Comparison of ENCODE assay signal across 27 cellular contexts in genomic region chr7:151869457-151869856, GRCh38. TPM values are rescaled to one million over a fixed set of nuclear protein-coding genes. Genes with fewer than 3 reads are reported as not detected.
A peak's percentile ranks its signal among the peaks of the same experiment; 100 is the strongest.
DNase-seq lines count a peak whose midpoint lies in the region; ATAC-seq, FAIRE-seq and TF ChIP-seq lines count a peak whose summit lies in the region.
"Had no signal": no experiment of that assay in that cellular context is flagged by ENCODE, and none has a peak within 500 bp of the region (broad histone marks: within the 10 kb centered on the region; RNA-seq: fewer than 3 reads in every experiment).

No MANE protein-coding gene starts in this region.

- intact Hi-C loops in natural killer cell (cut with micrococcal nuclease) (no loop called here), posterior vena cava (cut with DNase I) (no loop called here), aorta (cut with DNase I) (no loop called here)

- no peak for TF ChIP-seq RAD21 in H1 (IDR thresholded peaks at IDR 0.05 in 1 of 2, conservative IDR thresholded peaks at IDR 0.05 in 1 of 2; ENCODE audit: low read depth in 2 of 2, low read length in 2 of 2)

- H3K9me3 ChIP-seq in H1 (ENCODE audit: insufficient read depth in 2 of 2, low read depth in 1 of 2, low read length in 1 of 2) = no peaks in the 10 kb centered on the region
- no peaks in the 10 kb centered on the region for H3K9me3 ChIP-seq in aorta (ENCODE audit: control insufficient read depth, low read length)
- H3K9me3 ChIP-seq: SJCRH30 had no signal

- no peak overlapping the region for H3K4me2 ChIP-seq in H1 (ENCODE audit: insufficient read depth in 1 of 2, low read depth in 2 of 2, low read length in 2 of 2)
- H3K4me2 ChIP-seq: neural progenitor cell had no signal

- peak overlapping the region; percentile 13 to 38 for H3K27ac Mint-ChIP-seq in natural killer cell
- H3K27ac Mint-ChIP-seq in natural killer cell treated with Interleukin-12 subunit alpha and Interleukin-12 subunit beta and Interleukin-15 and Interleukin-18, amount 100 ng/mL, for 72 hours = no peak overlapping the region
- no peak overlapping the region for H3K27ac Mint-ChIP-seq in activated CD4-positive, alpha-beta memory T cell treated with anti-CD3 and anti-CD28 coated beads, Interleukin-2, amount 10 ng/mL, durations not matched to agents 7 days and 5 days
- H3K27ac Mint-ChIP-seq: H9, neural progenitor cell, T-cell had no signal

- 0 out of 2 replicates have a peak overlapping the region, but pooled peaks have one; percentile 80 for H2BK12ac ChIP-seq in H1 (ENCODE audit: low read depth, low read length)

- CTCF ChIA-PET in H1 (lab: Charles Lee; ENCODE audit: partially characterized antibody) = interaction anchor here (0.6 to 3.5 kb wide), 10 partner anchors 9 to 161 kb away, joined by 3 to 22 read pairs (median 4); no protein-coding TSS in a partner anchor
- CTCF ChIA-PET in activated CD4-positive, alpha-beta memory T cell treated with anti-CD3 and anti-CD28 coated beads, Interleukin-2, amount 10 ng/mL, durations not matched to agents 7 days and 5 days (lab: Charles Lee) = no interaction called here

- no peak overlapping the region for H3K4ac ChIP-seq in H1 (replicated peaks; ENCODE audit: insufficient read length, low read depth, low read length)

- H3K4me3 Mint-ChIP-seq in natural killer cell = no peak overlapping the region
- no peak overlapping the region for H3K4me3 Mint-ChIP-seq in natural killer cell treated with Interleukin-12 subunit alpha and Interleukin-12 subunit beta and Interleukin-15 and Interleukin-18, amount 100 ng/mL, for 72 hours
- no peak overlapping the region for H3K4me3 Mint-ChIP-seq in activated CD4-positive, alpha-beta memory T cell treated with anti-CD3 and anti-CD28 coated beads, Interleukin-2, amount 10 ng/mL, durations not matched to agents 7 days and 5 days
- H3K4me3 Mint-ChIP-seq: H9, neural progenitor cell, T-cell had no signal

- no peak overlapping the region; a peak in 1 of 7 replicates for H3K9ac ChIP-seq in H1 (replicated peaks in 1 of 4; ENCODE audit: extremely low read depth in 1 of 4, low read depth in 3 of 4, low read length in 3 of 4)
- H3K9ac ChIP-seq: neural progenitor cell had no signal

- H3K56ac ChIP-seq in H1 (replicated peaks; ENCODE audit: insufficient read length, low read depth, low read length) = no peak overlapping the region

- no peak for FAIRE-seq in H1 (lab: Jason Lieb, UNC)
- FAIRE-seq: GM12892, RCC 7860, TTC549 had no signal

- DNase-seq in natural killer cell (no peak), H1 (ENCODE audit: low read depth in 1 of 2, low spot score in 2 of 2) (no peak), posterior vena cava (ENCODE audit: low spot score) (peak; percentile 56), aorta (peak; percentile 50), NCI-H2171 (lab: John Stamatoyannopoulos, UW) (no peak), caudate nucleus (lab: John Stamatoyannopoulos, UW) (no peak)
- no peak for DNase-seq in natural killer cell treated with Interleukin-12 subunit alpha and Interleukin-12 subunit beta and Interleukin-15 and Interleukin-18, amount 100 ng/mL, for 72 hours (ENCODE audit: low spot score)
- DNase-seq in activated CD4-positive, alpha-beta memory T cell treated with anti-CD3 and anti-CD28 coated beads, Interleukin-2, amount 10 ng/mL, durations not matched to agents 7 days and 5 days = no peak
- DNase-seq: ACHN; activated CD4-positive, alpha-beta T cell treated with anti-CD3 and anti-CD28 coated beads, Interleukin-2, amount 50 U/mL, for 4 hours; activated CD8-positive, alpha-beta memory T cell treated with anti-CD3 and anti-CD28 coated beads, Interleukin-2, amount 50 U/mL, for 4 hours; activated naive CD4-positive, alpha-beta T cell treated with anti-CD3 and anti-CD28 coated beads, Interleukin-2, amount 50 U/mL, for 16 hours; amniotic stem cell; DMS153; H9; NCI-H1092; NCI-H187; NCI-H69; SJCRH30; stimulated activated CD8-positive, alpha-beta memory T cell treated with anti-CD3 and anti-CD28 coated beads, Interleukin-4, amount 100 ng/mL, for 48 hours; T-cell had no signal

- H3K36me3 ChIP-seq in H1 (ENCODE audit: control insufficient read depth in 2 of 4, insufficient read depth in 4 of 4, low read length in 3 of 4) = no peaks in the 10 kb centered on the region
- no peaks in the 10 kb centered on the region for H3K36me3 ChIP-seq in aorta (ENCODE audit: control insufficient read depth in 1 of 2, insufficient read depth in 2 of 2, low read length in 1 of 2)
- H3K36me3 ChIP-seq: neural progenitor cell, SJCRH30 had no signal

- H4K20me1 ChIP-seq in H1 (replicated peaks in 1 of 2; ENCODE audit: control insufficient read depth in 1 of 2, insufficient read depth in 2 of 2, low read length in 2 of 2) = no peaks in the 10 kb centered on the region

- H3K79me2 ChIP-seq in H1 (ENCODE audit: control insufficient read depth in 1 of 2, insufficient read depth in 2 of 2, low read length in 2 of 2) = no peaks in the 10 kb centered on the region

- H3K14ac ChIP-seq in H1 (ENCODE audit: insufficient read length) = no peak overlapping the region

- no peaks in the 10 kb centered on the region for H3K9me3 Mint-ChIP-seq in natural killer cell
- no peaks in the 10 kb centered on the region for H3K9me3 Mint-ChIP-seq in natural killer cell treated with Interleukin-12 subunit alpha and Interleukin-12 subunit beta and Interleukin-15 and Interleukin-18, amount 100 ng/mL, for 72 hours
- no peaks in the 10 kb centered on the region for H3K9me3 Mint-ChIP-seq in activated CD4-positive, alpha-beta memory T cell treated with anti-CD3 and anti-CD28 coated beads, Interleukin-2, amount 10 ng/mL, durations not matched to agents 7 days and 5 days
- H3K9me3 Mint-ChIP-seq: H9, neural progenitor cell, T-cell had no signal

- no peak overlapping the region for H3K4me3 ChIP-seq in H1 (ENCODE audit: extremely low read depth in 1 of 4, insufficient read depth in 2 of 4, low read depth in 3 of 4, low read length in 4 of 4)
- H3K4me3 ChIP-seq in aorta (ENCODE audit: low read length in 2 of 2) = no peak overlapping the region
- H3K4me3 ChIP-seq: neural progenitor cell, SJCRH30, skin epidermis had no signal

- POLR2A ChIA-PET in H1 (lab: Charles Lee; ENCODE audit: partially characterized antibody) = interaction anchor here (0.8 kb wide), 1 partner anchor 568 kb away, joined by 3 read pairs; no protein-coding TSS in a partner anchor
- POLR2A ChIA-PET in activated CD4-positive, alpha-beta memory T cell treated with anti-CD3 and anti-CD28 coated beads, Interleukin-2, amount 10 ng/mL, durations not matched to agents 7 days and 5 days (lab: Charles Lee) = interaction anchor here (1.0 kb wide), 1 partner anchor 18 kb away, joined by 4 read pairs; no protein-coding TSS in a partner anchor

- no peaks in the 10 kb centered on the region for H3K79me1 ChIP-seq in H1 (ENCODE audit: low read depth, low read length)

- no peak for TF ChIP-seq POLR2A in H1 (IDR thresholded peaks at IDR 0.05; ENCODE audit: control extremely low read depth in 1 of 2, low read depth in 2 of 2, low read length in 2 of 2)

- 0 out of 2 replicates have a peak overlapping the region, but pooled peaks have one; percentile 81 for H2BK15ac ChIP-seq in H1 (ENCODE audit: low read length)

- ATAC-seq in natural killer cell (no peak), aorta (ENCODE audit: low FRiP score) (no peak)
- no peak for ATAC-seq in natural killer cell treated with Interleukin-12 subunit alpha and Interleukin-12 subunit beta and Interleukin-15 and Interleukin-18, amount 100 ng/mL, for 72 hours
- ATAC-seq: T-cell had no signal

- H3K27me3 ChIP-seq in H1 (replicated peaks in 1 of 4; ENCODE audit: control insufficient read depth in 3 of 4, extremely low read depth in 1 of 4, insufficient read depth in 3 of 4, low read length in 3 of 4) (no peaks in the 10 kb centered on the region; a peak in 2 of 7 replicates), aorta (ENCODE audit: control insufficient read depth in 1 of 2, insufficient read depth in 2 of 2, low read length in 1 of 2) (no peaks in the 10 kb centered on the region)
- H3K27me3 ChIP-seq: SJCRH30 had no signal

- no peaks in the 10 kb centered on the region for H3K27me3 Mint-ChIP-seq in natural killer cell (ENCODE audit: low read depth in 2 of 2)
- H3K27me3 Mint-ChIP-seq in natural killer cell treated with Interleukin-12 subunit alpha and Interleukin-12 subunit beta and Interleukin-15 and Interleukin-18, amount 100 ng/mL, for 72 hours = no peaks in the 10 kb centered on the region
- H3K27me3 Mint-ChIP-seq in activated CD4-positive, alpha-beta memory T cell treated with anti-CD3 and anti-CD28 coated beads, Interleukin-2, amount 10 ng/mL, durations not matched to agents 7 days and 5 days = no peaks in the 10 kb centered on the region
- H3K27me3 Mint-ChIP-seq: IgD-negative memory B cell, T-cell had no signal

- H4K8ac ChIP-seq in H1 (ENCODE audit: extremely low read depth, insufficient read depth, low read length) = no peak overlapping the region

- H3K36me3 Mint-ChIP-seq in natural killer cell = no peaks in the 10 kb centered on the region
- no peaks in the 10 kb centered on the region for H3K36me3 Mint-ChIP-seq in natural killer cell treated with Interleukin-12 subunit alpha and Interleukin-12 subunit beta and Interleukin-15 and Interleukin-18, amount 100 ng/mL, for 72 hours
- no peaks in the 10 kb centered on the region for H3K36me3 Mint-ChIP-seq in activated CD4-positive, alpha-beta memory T cell treated with anti-CD3 and anti-CD28 coated beads, Interleukin-2, amount 10 ng/mL, durations not matched to agents 7 days and 5 days (ENCODE audit: low read depth)
- H3K36me3 Mint-ChIP-seq: neural progenitor cell, T-cell had no signal

- H3K23ac ChIP-seq in H1 (ENCODE audit: insufficient read length) = no peak overlapping the region

- peaks cover 0 to 4% (median 3%) of the 10 kb centered on the region in 4 experiments; a peak in 5 of 7 replicates for H3K4me1 ChIP-seq in H1 (replicated peaks in 1 of 4; ENCODE audit: control insufficient read depth in 3 of 4, insufficient read depth in 4 of 4, low read length in 3 of 4)
- no peaks in the 10 kb centered on the region for H3K4me1 ChIP-seq in aorta (ENCODE audit: control insufficient read depth in 1 of 2, insufficient read depth in 2 of 2, low read length in 2 of 2)

- H3K23me2 ChIP-seq in H1 (ENCODE audit: low read depth, low read length) = 0 out of 2 replicates have a peak, but pooled peaks cover 3% of the 10 kb centered on the region

- H3K27ac ChIP-seq in H1 (ENCODE audit: low read depth, low read length) = no peak overlapping the region
- H3K27ac ChIP-seq in aorta (ENCODE audit: low read depth in 1 of 2, low read length in 2 of 2) = no peak overlapping the region
- no peak overlapping the region for H3K27ac ChIP-seq in caudate nucleus (ENCODE audit: low read depth, low read length)
- H3K27ac ChIP-seq: neural progenitor cell, SJCRH30 had no signal

- no peak for TF ChIP-seq CTCF in natural killer cell (IDR thresholded peaks at IDR 0.05)
- no peak for TF ChIP-seq CTCF in H1 (IDR thresholded peaks at IDR 0.05; ENCODE audit: control extremely low read depth in 1 of 3, insufficient read depth in 1 of 3, low read depth in 1 of 3, low read length in 3 of 3)

- no peak for TF ChIP-seq EP300 in H1 (IDR thresholded peaks at IDR 0.05; ENCODE audit: borderline replicate concordance in 1 of 2, low read depth in 2 of 2, low read length in 2 of 2)

- H4K91ac ChIP-seq in H1 (replicated peaks; ENCODE audit: insufficient read length, low read length) = no peak overlapping the region

- H2AK5ac ChIP-seq in H1 (ENCODE audit: low read depth, low read length) = no peak overlapping the region

- no peak overlapping the region for H2BK20ac ChIP-seq in H1 (ENCODE audit: low read length)

- 83% methylated on average over 13 of the region's 13 CpGs; no CpG with 5 or more reads in 1 of the 2 experiments for WGBS in H1 (ENCODE audit: extremely low coverage in 1 of 2, insufficient coverage in 1 of 2, insufficient read length in 1 of 2, insufficient replicate concordance in 2 of 2, low coverage in 1 of 2, low lambda C conversion rate in 2 of 2, missing lambda C conversion rate in 1 of 2), 2 experiments
- WGBS in aorta, 2 donors = 82 to 86% methylated on average over 13 of the region's 13 CpGs

- no peak overlapping the region for H3K18ac ChIP-seq in H1 (ENCODE audit: extremely low read depth, low read length)

- H4K5ac ChIP-seq in H1 (ENCODE audit: insufficient read length, low read depth, low read length) = no peak overlapping the region

- H2BK120ac ChIP-seq in H1 (replicated peaks; ENCODE audit: low read depth, low read length) = no peak overlapping the region

- peaks cover 50 to 60% of the 10 kb centered on the region in 2 donors for H3K4me1 Mint-ChIP-seq in natural killer cell
- H3K4me1 Mint-ChIP-seq in natural killer cell treated with Interleukin-12 subunit alpha and Interleukin-12 subunit beta and Interleukin-15 and Interleukin-18, amount 100 ng/mL, for 72 hours (ENCODE audit: low read depth in 2 of 2) = peaks cover 15 to 29% of the 10 kb centered on the region in 2 donors
- H3K4me1 Mint-ChIP-seq in activated CD4-positive, alpha-beta memory T cell treated with anti-CD3 and anti-CD28 coated beads, Interleukin-2, amount 10 ng/mL, durations not matched to agents 7 days and 5 days = no peaks in the 10 kb centered on the region

- no peak overlapping the region for H2BK5ac ChIP-seq in H1 (ENCODE audit: low read depth, low read length)

- H2AFZ ChIP-seq in H1 (ENCODE audit: low read length) = no peak overlapping the region
- H2AFZ ChIP-seq: neural progenitor cell had no signal

RNA-seq across cellular contexts. Expression of gene PRKAG2, which starts 7.5 kb away (rescaled TPM):
- total RNA-seq in natural killer cell (10 to 100 TPM; 42.6 to 66.5 (median 64.4) TPM), posterior vena cava (10 to 100 TPM; 91.8 to 94.2 TPM), aorta (10 to 100 TPM; 52.3 to 69.9 TPM)
- 10 to 100 TPM; 19.9 to 22.6 TPM for total RNA-seq in natural killer cell treated with Interleukin-12 subunit alpha and Interleukin-12 subunit beta and Interleukin-15 and Interleukin-18, amount 100 ng/mL, for 72 hours
- 18.1 and 21.2 TPM in 2 replicates for total RNA-seq in H1 (2021; fragmentation: NEBNext Ultra II Directional; extraction: Animal tissue kit (Norgen Biotek cat#: 25700))
- polyA plus RNA-seq in H1 (2011; rRNA removed) (5.4 and 7.5 TPM in 2 replicates), aorta (10 to 100 TPM; 34.0 to 52.8 TPM)
- polyA plus RNA-seq in H1 (2011; cell fraction: cytosol; rRNA removed) = 10.7 TPM
- polyA plus RNA-seq in H1 (2011; cell fraction: nucleus; rRNA removed) = 4.9 TPM
- polyA plus RNA-seq in H1 (2012, experiment 1 of 2) = 10.7 to 13.6 TPM (median 12.0 TPM) in 4 replicates
- polyA plus RNA-seq in H1 (2012, experiment 2 of 2) = 5.8 TPM
- polyA plus RNA-seq in H1 (2013, experiment 1 of 2) = 14.0 TPM
- polyA plus RNA-seq in H1 (2013, experiment 2 of 2) = 13.6 TPM
- polyA minus RNA-seq in H1 (2011; rRNA and poly(A)+ RNA removed) = 5.3 and 7.7 TPM in 2 replicates
- polyA minus RNA-seq in H1 (2011; cell fraction: cytosol; rRNA and poly(A)+ RNA removed) = 3.5 TPM
- polyA minus RNA-seq in H1 (2011; cell fraction: nucleus; rRNA and poly(A)+ RNA removed) = 6.3 TPM
- total RNA-seq in activated CD4-positive, alpha-beta memory T cell treated with anti-CD3 and anti-CD28 coated beads, Interleukin-2, amount 10 ng/mL, durations not matched to agents 7 days and 5 days = 10 to 100 TPM; 25.4 to 33.7 TPM

Comparison
In these comparisons a context has a peak if more than half of its experiments do, and no peak if none do; other contexts are left out.
1. H3K27ac Mint-ChIP-seq: peak in natural killer cell (2 of 2); none in natural killer cell treated with Interleukin-12 subunit alpha and Interleukin-12 subunit beta and Interleukin-15 and Interleukin-18, amount 100 ng/mL, for 72 hours (0 of 2) and activated CD4-positive, alpha-beta memory T cell treated with anti-CD3 and anti-CD28 coated beads, Interleukin-2, amount 10 ng/mL, durations not matched to agents 7 days and 5 days (single experiment).
2. DNase-seq: peak in posterior vena cava (single experiment) and aorta (2 of 2); none in natural killer cell (single experiment), natural killer cell treated with Interleukin-12 subunit alpha and Interleukin-12 subunit beta and Interleukin-15 and Interleukin-18, amount 100 ng/mL, for 72 hours (single experiment), H1 (0 of 2), NCI-H2171 (single experiment), caudate nucleus (0 of 61) and activated CD4-positive, alpha-beta memory T cell treated with anti-CD3 and anti-CD28 coated beads, Interleukin-2, amount 10 ng/mL, durations not matched to agents 7 days and 5 days (single experiment).